In genomic region chr5:139306628-139307379, GRCh38 we compare ENCODE assay signal across 1 cellular context.
TF ChIP-seq lines count a peak whose summit lies in the region.

No MANE protein-coding gene starts in this region.

TF ChIP-seq in A549, 52 proteins besides CTCF, POLR2A, EP300 and RAD21 (continued from another document):
- no peak for TF ChIP-seq ZFP36 (IDR thresholded peaks at IDR 0.05; ENCODE audit: borderline replicate concordance, partially characterized antibody)
